ENCODE assay signal across 17 cellular contexts in genomic region chr3:4799266-4800256, GRCh38.
"Had no signal": no experiment of that assay in that cellular context is flagged by ENCODE, and none has a peak within 500 bp of the region (broad histone marks: within the 10 kb centered on the region; RNA-seq: fewer than 3 reads in every experiment).

No MANE protein-coding gene starts in this region.

- H3K4me1 ChIP-seq: prostate gland, stomach, transverse colon had no signal

- H3K36me3 ChIP-seq: prostate gland, transverse colon had no signal

- DNase-seq: activated B cell treated with CpG ODN at 0.5 μM for 24 hours; activated CD4-positive, alpha-beta T cell treated with anti-CD3 and anti-CD28 coated beads, Interleukin-2, amount 50 U/mL, for 1 hour; activated CD8-positive, alpha-beta memory T cell treated with anti-CD3 and anti-CD28 coated beads, Interleukin-2, amount 10 ng/mL, durations not matched to agents 7 days and 5 days; activated gamma-delta T cell; activated T-cell treated with anti-CD3 and anti-CD28 coated beads, Interleukin-2, amount 50 U/mL, for 48 hours; mammary epithelial cell; mucosa of descending colon; natural killer cell; SIG-M5; stimulated activated CD4-positive, alpha-beta T cell treated with anti-CD3 and anti-CD28 coated beads, Interleukin-15, amount 100 ng/mL, for 24 hours; stimulated activated CD4-positive, alpha-beta T cell treated with anti-CD3 and anti-CD28 coated beads, Interleukin-4, amount 100 ng/mL, for 24 hours; stomach; T-helper 2 cell; transverse colon had no signal

- H3K27me3 Mint-ChIP-seq: activated B cell treated with CpG ODN at 0.5 μM for 24 hours; activated CD8-positive, alpha-beta memory T cell treated with anti-CD3 and anti-CD28 coated beads, Interleukin-2, amount 10 ng/mL, durations not matched to agents 7 days and 5 days; central memory CD8-positive, alpha-beta T cell; dendritic cell treated with granulocyte-macrophage colony-stimulating factor and Interleukin-4, amounts not matched to agents 40 ng/mL and 50 ng/mL, for 4 days had no signal

- H3K9me3 Mint-ChIP-seq: central memory CD8-positive, alpha-beta T cell; dendritic cell treated with granulocyte-macrophage colony-stimulating factor and Interleukin-4, amounts not matched to agents 40 ng/mL and 50 ng/mL, for 4 days; natural killer cell had no signal

- ATAC-seq: activated CD8-positive, alpha-beta memory T cell treated with anti-CD3 and anti-CD28 coated beads, Interleukin-2, amount 10 ng/mL, durations not matched to agents 7 days and 5 days; mucosa of descending colon; natural killer cell had no signal

- H3K27ac Mint-ChIP-seq: activated B cell treated with CpG ODN at 0.5 μM for 24 hours; activated CD8-positive, alpha-beta memory T cell treated with anti-CD3 and anti-CD28 coated beads, Interleukin-2, amount 10 ng/mL, durations not matched to agents 7 days and 5 days; natural killer cell had no signal

- H3K27me3 ChIP-seq: stomach, transverse colon had no signal

- H3K4me3 Mint-ChIP-seq: activated B cell treated with CpG ODN at 0.5 μM for 24 hours; activated CD8-positive, alpha-beta memory T cell treated with anti-CD3 and anti-CD28 coated beads, Interleukin-2, amount 10 ng/mL, durations not matched to agents 7 days and 5 days; central memory CD8-positive, alpha-beta T cell; dendritic cell treated with granulocyte-macrophage colony-stimulating factor and Interleukin-4, amounts not matched to agents 40 ng/mL and 50 ng/mL, for 4 days; natural killer cell had no signal

- H3K27ac ChIP-seq: prostate gland, stomach, transverse colon had no signal

- H3K9me3 ChIP-seq: mucosa of descending colon, prostate gland, stomach, transverse colon had no signal

- H3K4me1 Mint-ChIP-seq: activated B cell treated with CpG ODN at 0.5 μM for 24 hours had no signal

- H3K4me3 ChIP-seq: mucosa of descending colon, prostate gland, stomach, transverse colon had no signal
